1 cellular context compared by ENCODE assay signal in the genomic region with DNA sequence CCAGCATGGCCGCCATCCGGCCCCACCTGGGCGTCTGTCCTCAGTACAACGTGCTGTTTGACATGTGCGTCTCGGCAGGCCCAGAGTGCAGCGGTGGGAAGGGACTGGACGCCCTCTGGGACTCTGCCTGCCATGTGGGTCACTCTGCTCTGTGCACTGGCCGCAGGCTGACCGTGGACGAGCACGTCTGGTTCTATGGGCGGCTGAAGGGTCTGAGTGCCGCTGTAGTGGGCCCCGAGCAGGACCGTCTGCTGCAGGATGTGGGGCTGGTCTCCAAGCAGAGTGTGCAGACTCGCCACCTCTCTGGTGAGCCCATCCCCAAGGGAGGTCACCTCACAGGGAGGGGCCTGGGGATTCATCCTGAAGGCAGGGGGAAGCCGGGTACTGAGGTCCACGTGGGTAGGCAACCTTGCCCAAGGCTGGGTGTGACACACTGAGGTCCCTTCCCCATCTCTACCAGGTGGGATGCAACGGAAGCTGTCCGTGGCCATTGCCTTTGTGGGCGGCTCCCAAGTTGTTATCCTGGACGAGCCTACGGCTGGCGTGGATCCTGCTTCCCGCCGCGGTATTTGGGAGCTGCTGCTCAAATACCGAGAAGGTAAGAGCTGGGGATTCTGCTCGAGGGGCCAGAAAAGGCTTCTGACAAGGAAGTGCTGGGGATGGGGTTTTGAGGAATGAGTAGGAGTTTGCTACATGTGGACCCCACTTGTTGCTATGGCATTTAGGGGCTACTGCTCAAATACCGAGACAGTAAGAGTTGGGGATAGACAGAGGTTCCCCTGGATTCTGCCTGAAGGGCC.
TF ChIP-seq lines count a peak whose summit lies in the region.

No MANE protein-coding gene starts in this region.

TF ChIP-seq in HepG2, 621 proteins besides CTCF, POLR2A, EP300 and RAD21 (continued from another document and continues in another):
- TF ChIP-seq ZNF503 (CRISPR knock-in tag; IDR thresholded peaks at IDR 0.05) (no peak), FOXP1 (IDR thresholded peaks at IDR 0.05) (no peak), FOXP1 (CRISPR knock-in tag; IDR thresholded peaks at IDR 0.05) (no peak), FOSL1 (CRISPR knock-in tag; IDR thresholded peaks at IDR 0.05; ENCODE audit: borderline replicate concordance) (no peak), IRF2 (CRISPR knock-in tag; IDR thresholded peaks at IDR 0.05) (0 out of 2 replicates have a peak, but pooled peaks have one; percentile 47), ZFP91 (CRISPR knock-in tag; IDR thresholded peaks at IDR 0.05; ENCODE audit: borderline replicate concordance) (peak; percentile 77), MIER3 (CRISPR knock-in tag; IDR thresholded peaks at IDR 0.05; ENCODE audit: borderline replicate concordance) (peak; percentile 30; the same call in 1 of the 2 replicates), RFX3 (CRISPR knock-in tag; IDR thresholded peaks at IDR 0.05) (no peak), ZZZ3 (CRISPR knock-in tag; IDR thresholded peaks at IDR 0.05; ENCODE audit: borderline replicate concordance) (peak; percentile 62; the same call in 1 of the 2 replicates), ZMAT3 (CRISPR knock-in tag; conservative IDR thresholded peaks at IDR 0.05) (peak; percentile 86; the same call in 1 of the 2 replicates), PHF5A (CRISPR knock-in tag; IDR thresholded peaks at IDR 0.05; ENCODE audit: low read depth, unreplicated experiment) (peak; percentile 48), ZNF672 (CRISPR knock-in tag; IDR thresholded peaks at IDR 0.05) (no peak), ZNF331 (CRISPR knock-in tag; IDR thresholded peaks at IDR 0.05) (0 out of 2 replicates have a peak, but pooled peaks have one; percentile 53), ZNF557 (CRISPR knock-in tag; IDR thresholded peaks at IDR 0.05) (no peak), ZNF780A (CRISPR knock-in tag; IDR thresholded peaks at IDR 0.05) (no peak), ADNP (CRISPR knock-in tag; IDR thresholded peaks at IDR 0.05) (no peak), TP53 (CRISPR knock-in tag; conservative IDR thresholded peaks at IDR 0.05) (0 out of 2 replicates have a peak, but pooled peaks have one; percentile 43), ZBTB7A (CRISPR knock-in tag; IDR thresholded peaks at IDR 0.05) (peak; percentile 93), TFAP4 (IDR thresholded peaks at IDR 0.05; ENCODE audit: borderline replicate concordance, low read depth) (peak; percentile 13; the same call in 1 of the 2 replicates), FOXO1 (CRISPR knock-in tag; IDR thresholded peaks at IDR 0.05) (no peak), KAT8 (CRISPR knock-in tag; IDR thresholded peaks at IDR 0.05) (no peak), ZNF549 (CRISPR knock-in tag; IDR thresholded peaks at IDR 0.05) (no peak), KLF11 (CRISPR knock-in tag; IDR thresholded peaks at IDR 0.05) (peak; percentile 23), ZFP37 (CRISPR knock-in tag; IDR thresholded peaks at IDR 0.05; ENCODE audit: borderline replicate concordance) (peak; percentile 95), STAG1 (CRISPR knock-in tag; IDR thresholded peaks at IDR 0.05) (no peak), ZNF251 (CRISPR knock-in tag; IDR thresholded peaks at IDR 0.05) (0 out of 2 replicates have a peak, but pooled peaks have one; percentile 36), ZNF121 (CRISPR knock-in tag; IDR thresholded peaks at IDR 0.05) (no peak), RBFOX2 (IDR thresholded peaks at IDR 0.05; ENCODE audit: low read depth, low read length) (peak; percentile 77), TBL1XR1 (IDR thresholded peaks at IDR 0.05; ENCODE audit: borderline replicate concordance, low read length, partially characterized antibody) (no peak), NFE2L2 (IDR thresholded peaks at IDR 0.05; ENCODE audit: low read length) (no peak), KDM3A (CRISPR knock-in tag; IDR thresholded peaks at IDR 0.05; ENCODE audit: low read depth) (peak; percentile 36; the same call in 1 of the 2 replicates), SPEN (CRISPR knock-in tag; IDR thresholded peaks at IDR 0.05; ENCODE audit: low read depth) (no peak), TCF12 (IDR thresholded peaks at IDR 0.05) (no peak), TCF12 (CRISPR knock-in tag; IDR thresholded peaks at IDR 0.05) (no peak), KDM5B (CRISPR knock-in tag; IDR thresholded peaks at IDR 0.05; ENCODE audit: borderline replicate concordance) (peak; percentile 93), ZNF674 (CRISPR knock-in tag; IDR thresholded peaks at IDR 0.05; ENCODE audit: low read depth) (no peak), SMARCE1 (IDR thresholded peaks at IDR 0.05; ENCODE audit: borderline replicate concordance) (no peak), SMAD9 (CRISPR knock-in tag; IDR thresholded peaks at IDR 0.05) (no peak), SRSF9 (IDR thresholded peaks at IDR 0.05; ENCODE audit: borderline replicate concordance, insufficient read depth, low read depth, low read length, poor library complexity, severe bottlenecking) (no peak), ZNF614 (CRISPR knock-in tag; IDR thresholded peaks at IDR 0.05; ENCODE audit: borderline replicate concordance) (peak; percentile 44; the same call in 1 of the 2 replicates), ETV5 (CRISPR knock-in tag; IDR thresholded peaks at IDR 0.05; ENCODE audit: borderline replicate concordance) (peak; percentile 58), HNF4G (IDR thresholded peaks at IDR 0.05; ENCODE audit: borderline replicate concordance, low read depth, low read length) (no peak), HNF4G (CRISPR knock-in tag; IDR thresholded peaks at IDR 0.05; ENCODE audit: borderline replicate concordance, low read depth) (no peak), ZNF414 (CRISPR knock-in tag; IDR thresholded peaks at IDR 0.05) (peak; percentile 82; the same call in 1 of the 2 replicates)
- TF ChIP-seq, protein P1, sequence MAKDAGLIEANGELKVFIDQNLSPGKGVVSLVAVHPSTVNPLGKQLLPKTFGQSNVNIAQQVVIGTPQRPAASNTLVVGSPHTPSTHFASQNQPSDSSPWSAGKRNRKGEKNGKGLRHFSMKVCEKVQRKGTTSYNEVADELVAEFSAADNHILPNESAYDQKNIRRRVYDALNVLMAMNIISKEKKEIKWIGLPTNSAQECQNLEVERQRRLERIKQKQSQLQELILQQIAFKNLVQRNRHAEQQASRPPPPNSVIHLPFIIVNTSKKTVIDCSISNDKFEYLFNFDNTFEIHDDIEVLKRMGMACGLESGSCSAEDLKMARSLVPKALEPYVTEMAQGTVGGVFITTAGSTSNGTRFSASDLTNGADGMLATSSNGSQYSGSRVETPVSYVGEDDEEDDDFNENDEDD (CRISPR knock-in tag; IDR thresholded peaks at IDR 0.05; ENCODE audit: borderline replicate concordance): peak; percentile 87
- TF ChIP-seq, protein P2, sequence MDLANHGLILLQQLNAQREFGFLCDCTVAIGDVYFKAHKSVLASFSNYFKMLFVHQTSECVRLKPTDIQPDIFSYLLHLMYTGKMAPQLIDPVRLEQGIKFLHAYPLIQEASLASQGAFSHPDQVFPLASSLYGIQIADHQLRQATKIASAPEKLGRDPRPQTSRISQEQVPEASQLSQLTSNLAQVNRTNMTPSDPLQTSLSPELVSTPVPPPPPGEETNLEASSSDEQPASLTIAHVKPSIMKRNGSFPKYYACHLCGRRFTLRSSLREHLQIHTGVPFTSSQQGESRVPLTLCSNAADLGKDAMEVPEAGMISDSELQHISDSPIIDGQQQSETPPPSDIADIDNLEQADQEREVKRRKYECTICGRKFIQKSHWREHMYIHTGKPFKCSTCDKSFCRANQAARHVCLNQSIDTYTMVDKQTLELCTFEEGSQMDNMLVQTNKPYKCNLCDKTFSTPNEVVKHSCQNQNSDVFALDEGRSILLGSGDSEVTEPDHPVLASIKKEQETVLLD (CRISPR knock-in tag; IDR thresholded peaks at IDR 0.05; ENCODE audit: low read depth): peak; percentile 51; the same call in 1 of the 2 replicates
- TF ChIP-seq, protein P3, sequence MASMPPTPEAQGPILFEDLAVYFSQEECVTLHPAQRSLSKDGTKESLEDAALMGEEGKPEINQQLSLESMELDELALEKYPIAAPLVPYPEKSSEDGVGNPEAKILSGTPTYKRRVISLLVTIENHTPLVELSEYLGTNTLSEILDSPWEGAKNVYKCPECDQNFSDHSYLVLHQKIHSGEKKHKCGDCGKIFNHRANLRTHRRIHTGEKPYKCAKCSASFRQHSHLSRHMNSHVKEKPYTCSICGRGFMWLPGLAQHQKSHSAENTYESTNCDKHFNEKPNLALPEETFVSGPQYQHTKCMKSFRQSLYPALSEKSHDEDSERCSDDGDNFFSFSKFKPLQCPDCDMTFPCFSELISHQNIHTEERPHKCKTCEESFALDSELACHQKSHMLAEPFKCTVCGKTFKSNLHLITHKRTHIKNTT (CRISPR knock-in tag; IDR thresholded peaks at IDR 0.05): no peak
- TF ChIP-seq, protein P4, sequence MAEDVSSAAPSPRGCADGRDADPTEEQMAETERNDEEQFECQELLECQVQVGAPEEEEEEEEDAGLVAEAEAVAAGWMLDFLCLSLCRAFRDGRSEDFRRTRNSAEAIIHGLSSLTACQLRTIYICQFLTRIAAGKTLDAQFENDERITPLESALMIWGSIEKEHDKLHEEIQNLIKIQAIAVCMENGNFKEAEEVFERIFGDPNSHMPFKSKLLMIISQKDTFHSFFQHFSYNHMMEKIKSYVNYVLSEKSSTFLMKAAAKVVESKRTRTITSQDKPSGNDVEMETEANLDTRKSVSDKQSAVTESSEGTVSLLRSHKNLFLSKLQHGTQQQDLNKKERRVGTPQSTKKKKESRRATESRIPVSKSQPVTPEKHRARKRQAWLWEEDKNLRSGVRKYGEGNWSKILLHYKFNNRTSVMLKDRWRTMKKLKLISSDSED (CRISPR knock-in tag; IDR thresholded peaks at IDR 0.05): peak; percentile 72; the same call in 1 of the 2 replicates
- TF ChIP-seq, protein P5, sequence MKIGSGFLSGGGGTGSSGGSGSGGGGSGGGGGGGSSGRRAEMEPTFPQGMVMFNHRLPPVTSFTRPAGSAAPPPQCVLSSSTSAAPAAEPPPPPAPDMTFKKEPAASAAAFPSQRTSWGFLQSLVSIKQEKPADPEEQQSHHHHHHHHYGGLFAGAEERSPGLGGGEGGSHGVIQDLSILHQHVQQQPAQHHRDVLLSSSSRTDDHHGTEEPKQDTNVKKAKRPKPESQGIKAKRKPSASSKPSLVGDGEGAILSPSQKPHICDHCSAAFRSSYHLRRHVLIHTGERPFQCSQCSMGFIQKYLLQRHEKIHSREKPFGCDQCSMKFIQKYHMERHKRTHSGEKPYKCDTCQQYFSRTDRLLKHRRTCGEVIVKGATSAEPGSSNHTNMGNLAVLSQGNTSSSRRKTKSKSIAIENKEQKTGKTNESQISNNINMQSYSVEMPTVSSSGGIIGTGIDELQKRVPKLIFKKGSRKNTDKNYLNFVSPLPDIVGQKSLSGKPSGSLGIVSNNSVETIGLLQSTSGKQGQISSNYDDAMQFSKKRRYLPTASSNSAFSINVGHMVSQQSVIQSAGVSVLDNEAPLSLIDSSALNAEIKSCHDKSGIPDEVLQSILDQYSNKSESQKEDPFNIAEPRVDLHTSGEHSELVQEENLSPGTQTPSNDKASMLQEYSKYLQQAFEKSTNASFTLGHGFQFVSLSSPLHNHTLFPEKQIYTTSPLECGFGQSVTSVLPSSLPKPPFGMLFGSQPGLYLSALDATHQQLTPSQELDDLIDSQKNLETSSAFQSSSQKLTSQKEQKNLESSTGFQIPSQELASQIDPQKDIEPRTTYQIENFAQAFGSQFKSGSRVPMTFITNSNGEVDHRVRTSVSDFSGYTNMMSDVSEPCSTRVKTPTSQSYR (CRISPR knock-in tag; IDR thresholded peaks at IDR 0.05; ENCODE audit: borderline replicate concordance): peak; percentile 27; the same call in 1 of the 2 replicates
